Comparison of ENCODE assay signal across 22 cellular contexts in the genomic region with DNA sequence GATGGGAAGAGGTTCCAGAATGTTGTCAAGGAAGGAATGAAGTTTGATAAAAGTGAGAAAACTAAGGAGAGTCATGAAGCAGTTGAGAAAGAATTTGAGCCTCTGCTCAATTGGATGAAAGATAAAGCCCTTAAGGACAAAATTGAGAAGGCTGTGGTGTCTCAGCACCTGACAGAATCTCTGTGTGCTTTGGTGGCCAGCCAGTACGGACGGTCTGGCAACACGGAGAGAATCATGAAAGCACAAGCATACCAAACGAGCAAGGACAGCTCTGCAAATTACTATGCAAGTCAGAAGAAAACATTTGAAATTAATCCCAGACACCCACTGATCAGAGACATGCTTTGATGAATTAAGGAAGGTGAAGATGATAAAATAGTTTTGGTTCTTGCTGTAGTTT.
"Had no signal": no experiment of that assay in that cellular context is flagged by ENCODE, and none has a peak within 500 bp of the region (broad histone marks: within the 10 kb centered on the region; RNA-seq: fewer than 3 reads in every experiment).

No MANE protein-coding gene starts in this region.

- H3K27ac ChIP-seq: HL-60 had no signal

- DNase-seq: KBM-7, MV-4-11, NCI-H1048, NCI-H1105, NCI-H1417, NCI-H1436 treated with DMSO at 0.1 percent for 48 hours, NCI-H1694, NCI-H187 treated with DMSO at 0.1 percent for 48 hours, NCI-H2029 treated with DMSO at 0.1 percent for 48 hours, NCI-H2227 treated with DMSO at 0.1 percent for 48 hours, NCI-H446, NCI-H510A, NCI-H524 treated with DMSO at 0.1 percent for 48 hours, NCI-H69, NCI-H774, Right ventricle myocardium superior, RPMI8226, SK-N-SH, SW 1271 had no signal

- FAIRE-seq: HTR-8/SVneo, RCC 7860 had no signal

- H3K9ac ChIP-seq: SK-N-SH had no signal

- H3K4me2 ChIP-seq: SK-N-SH had no signal

- H3K9me2 ChIP-seq: SK-N-SH had no signal

- H3K9me3 ChIP-seq: SK-N-SH had no signal
